In the genomic region with DNA sequence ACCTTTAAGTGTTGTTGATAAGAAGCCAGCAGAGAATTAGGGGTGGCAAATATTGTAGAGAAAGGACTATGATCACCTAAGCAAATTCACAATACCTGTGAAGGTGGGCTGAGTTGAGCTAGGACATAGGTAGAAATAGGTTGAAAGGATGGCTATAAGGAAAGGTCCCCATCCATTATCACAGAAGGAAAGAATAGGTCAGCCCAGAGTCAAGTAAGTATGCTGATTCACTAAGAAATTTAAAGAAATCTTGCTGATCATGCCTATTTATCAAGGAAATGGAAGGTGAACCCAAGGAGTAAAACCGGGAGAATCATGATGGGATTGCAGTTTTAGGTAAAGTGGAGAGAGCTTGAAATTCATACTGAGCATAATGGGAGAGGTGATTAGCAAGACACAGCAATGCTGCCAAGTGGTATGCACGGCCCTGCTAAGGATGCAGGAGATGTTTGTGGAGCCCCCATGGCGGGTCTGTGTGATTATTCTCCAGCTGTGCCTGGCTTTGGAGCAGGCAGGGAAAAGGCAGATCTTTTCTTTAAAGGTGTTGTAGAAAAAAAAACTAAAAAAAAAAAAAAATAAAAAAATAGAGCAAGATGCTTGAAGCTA, we compare ENCODE assay signal across 25 cellular contexts.
DNase-seq lines count a peak whose midpoint lies in the region; ATAC-seq, FAIRE-seq and TF ChIP-seq lines count a peak whose summit lies in the region.
"Had no signal": no experiment of that assay in that cellular context is flagged by ENCODE, and none has a peak within 500 bp of the region (broad histone marks: within the 10 kb centered on the region; RNA-seq: fewer than 3 reads in every experiment).

No MANE protein-coding gene starts in this region.

- H3K4ac ChIP-seq in H9 (ENCODE audit: low read depth, low read length): no peak overlapping the region
- H3K4ac ChIP-seq in H1 (replicated peaks; ENCODE audit: insufficient read length, low read depth, low read length): no peak overlapping the region

- H3K23me2 ChIP-seq in H9 (ENCODE audit: insufficient read length, low read depth, low read length, poor library complexity, severe bottlenecking) (no peaks in the 10 kb centered on the region), H1 (ENCODE audit: low read depth, low read length) (no peaks in the 10 kb centered on the region)

- WGBS in H9 (ENCODE audit: extremely low coverage, insufficient read length, low lambda C conversion rate): no CpG with 5 or more reads among the region's 3 CpGs
- WGBS in H1 (ENCODE audit: extremely low coverage in 1 of 2, insufficient coverage in 1 of 2, insufficient read length in 1 of 2, insufficient replicate concordance in 2 of 2, low coverage in 1 of 2, low lambda C conversion rate in 2 of 2, missing lambda C conversion rate in 1 of 2), 2 experiments: 0% methylated on average over 3 of the region's 3 CpGs; no CpG with 5 or more reads in 1 of the 2 experiments

- H3K4me3 ChIP-seq in H1 (ENCODE audit: extremely low read depth in 1 of 4, insufficient read depth in 2 of 4, low read depth in 3 of 4, low read length in 4 of 4) (peak overlapping the region in 1 of 4 experiments; percentile 2; a peak in 1 of 8 replicates), MG63 (no peak overlapping the region)
- H3K4me3 ChIP-seq: K562 had no signal

- no peak for TF ChIP-seq POLR2A in H1 (IDR thresholded peaks at IDR 0.05; ENCODE audit: control extremely low read depth in 1 of 2, low read depth in 2 of 2, low read length in 2 of 2)

- H2BK20ac ChIP-seq in H9 (ENCODE audit: low read depth, low read length, poor library complexity, severe bottlenecking) (no peak overlapping the region), H1 (ENCODE audit: low read length) (no peak overlapping the region)

- H2BK12ac ChIP-seq in H9 (ENCODE audit: insufficient read length, low read depth, low read length) (no peak overlapping the region), H1 (ENCODE audit: low read depth, low read length) (peak overlapping the region; percentile 23; the same call in 1 of the 2 replicates)

- peaks cover 37 to 44% of the 10 kb centered on the region in 2 experiments for H3K4me1 Mint-ChIP-seq in H9

- no peak for TF ChIP-seq EP300 in H1 (IDR thresholded peaks at IDR 0.05; ENCODE audit: borderline replicate concordance in 1 of 2, low read depth in 2 of 2, low read length in 2 of 2)

- TF ChIP-seq RAD21 in H1 (IDR thresholded peaks at IDR 0.05 in 1 of 2, conservative IDR thresholded peaks at IDR 0.05 in 1 of 2; ENCODE audit: low read depth in 2 of 2, low read length in 2 of 2): 0 out of 4 replicates have a peak, but pooled peaks of 1 of the 2 experiments have one; percentile 15

- H4K8ac ChIP-seq in H9 (replicated peaks; ENCODE audit: insufficient read length, low read depth, low read length) (no peak overlapping the region), H1 (ENCODE audit: extremely low read depth, insufficient read depth, low read length) (no peak overlapping the region)

- H3T11ph ChIP-seq in H9 (ENCODE audit: low read length): no peak overlapping the region

- H3K79me2 ChIP-seq in H9 (ENCODE audit: insufficient read depth, low read length) (no peaks in the 10 kb centered on the region), H1 (ENCODE audit: control insufficient read depth in 1 of 2, insufficient read depth in 2 of 2, low read length in 2 of 2) (no peaks in the 10 kb centered on the region)

- TF ChIP-seq CTCF in H9 (conservative IDR thresholded peaks at IDR 0.05) (no peak), H1 (IDR thresholded peaks at IDR 0.05; ENCODE audit: control extremely low read depth in 1 of 3, insufficient read depth in 1 of 3, low read depth in 1 of 3, low read length in 3 of 3) (no peak)

- no peak overlapping the region for H3K4me3 Mint-ChIP-seq in H9
- H3K4me3 Mint-ChIP-seq: CD8-positive, alpha-beta T cell had no signal

- H3K56ac ChIP-seq in H9 (ENCODE audit: insufficient read length, low read depth, low read length): no peak overlapping the region
- no peak overlapping the region for H3K56ac ChIP-seq in H1 (replicated peaks; ENCODE audit: insufficient read length, low read depth, low read length)

- POLR2A ChIA-PET in H1 (lab: Charles Lee; ENCODE audit: partially characterized antibody): interaction anchor here (0.9 to 1.2 kb wide), 3 partner anchors 10 to 401 kb away, joined by 3 read pairs; no protein-coding TSS in a partner anchor

- H4K20me1 ChIP-seq in H9 (ENCODE audit: control insufficient read depth, insufficient read depth, insufficient read length) (no peaks in the 10 kb centered on the region), H1 (replicated peaks in 1 of 2; ENCODE audit: control insufficient read depth in 1 of 2, insufficient read depth in 2 of 2, low read length in 2 of 2) (no peaks in the 10 kb centered on the region)

- H2AK5ac ChIP-seq in H9 (ENCODE audit: insufficient read length, low read length) (no peak overlapping the region), H1 (ENCODE audit: low read depth, low read length) (no peak overlapping the region; the same call in 1 of the 2 replicates)

- H3K79me1 ChIP-seq in H9 (ENCODE audit: insufficient read depth, low read depth, low read length, poor library complexity, severe bottlenecking) (no peaks in the 10 kb centered on the region), H1 (ENCODE audit: low read depth, low read length) (no peaks in the 10 kb centered on the region)

- peak; percentile 88 for FAIRE-seq in H1 (lab: Jason Lieb, UNC)
- FAIRE-seq: GM12892, GM19239, K562 had no signal

- H3K18ac ChIP-seq in H9 (ENCODE audit: insufficient read length, low read depth, low read length) (no peak overlapping the region), H1 (ENCODE audit: extremely low read depth, low read length) (no peak overlapping the region)

- no peak overlapping the region for H4K5ac ChIP-seq in H9 (ENCODE audit: insufficient read length, low read depth, low read length)
- peak overlapping the region; percentile 35 for H4K5ac ChIP-seq in H1 (ENCODE audit: insufficient read length, low read depth, low read length)

- peak overlapping the region; percentile 0 to 85 (median 4); a peak in 4 of 7 replicates for H3K27ac Mint-ChIP-seq in H9
- H3K27ac Mint-ChIP-seq: CD8-positive, alpha-beta T cell had no signal

- H2BK5ac ChIP-seq in H9 (ENCODE audit: insufficient read length, low read length) (no peak overlapping the region), H1 (ENCODE audit: low read depth, low read length) (peak overlapping the region; percentile 36; the same call in 1 of the 2 replicates)

- no peaks in the 10 kb centered on the region for H3K27me3 Mint-ChIP-seq in H9 (ENCODE audit: low read depth)

- no peak for ATAC-seq in GM18909 (IDR thresholded peaks at IDR 0.05; ENCODE audit: poor library complexity, unreplicated experiment)
- ATAC-seq: CD8-positive, alpha-beta T cell; K562; Panc1 had no signal

- H3K4me1 ChIP-seq in H9 (ENCODE audit: insufficient read depth, low read length) (peaks cover 12% of the 10 kb centered on the region; the same call in 1 of the 2 replicates), H1 (replicated peaks in 1 of 4; ENCODE audit: control insufficient read depth in 3 of 4, insufficient read depth in 4 of 4, low read length in 3 of 4) (peaks cover 0 to 13% (median 6%) of the 10 kb centered on the region in 4 experiments; a peak in 4 of 7 replicates)

- H3K27me3 ChIP-seq in H9 (ENCODE audit: insufficient read depth, low read length) (no peaks in the 10 kb centered on the region), H1 (replicated peaks in 1 of 4; ENCODE audit: control insufficient read depth in 3 of 4, extremely low read depth in 1 of 4, insufficient read depth in 3 of 4, low read length in 3 of 4) (no peaks in the 10 kb centered on the region), MG63 (peaks cover 2% of the 10 kb centered on the region; the same call in 1 of the 2 replicates)

- H3K4me2 ChIP-seq in H9 (ENCODE audit: insufficient read depth, insufficient read length, low read length) (peak overlapping the region; percentile 40), H1 (ENCODE audit: insufficient read depth in 1 of 2, low read depth in 2 of 2, low read length in 2 of 2) (peak overlapping the region; percentile 33 to 57)
- H3K4me2 ChIP-seq: SK-N-SH had no signal

- H3K9ac ChIP-seq in H9 (ENCODE audit: extremely low read depth, insufficient read length, low read length) (no peak overlapping the region), H1 (replicated peaks in 1 of 4; ENCODE audit: extremely low read depth in 1 of 4, low read depth in 3 of 4, low read length in 3 of 4) (no peak overlapping the region)
- H3K9ac ChIP-seq: SK-N-SH had no signal

- H3K23ac ChIP-seq in H9 (ENCODE audit: insufficient read length, low read depth, low read length) (no peak overlapping the region), H1 (ENCODE audit: insufficient read length) (no peak overlapping the region)

- CTCF ChIA-PET in H1 (lab: Charles Lee; ENCODE audit: partially characterized antibody): interaction anchor here (0.7 kb wide), 1 partner anchor 609 kb away, joined by 3 read pairs; no protein-coding TSS in a partner anchor

- H3K9me3 ChIP-seq in H9 (ENCODE audit: control insufficient read depth, low read depth, low read length): no peaks in the 10 kb centered on the region
- H3K9me3 ChIP-seq in H1 (ENCODE audit: insufficient read depth in 2 of 2, low read depth in 1 of 2, low read length in 1 of 2): peaks cover 0 to 3% of the 10 kb centered on the region in 2 experiments; a peak in 1 of 4 replicates
- no peaks in the 10 kb centered on the region for H3K9me3 ChIP-seq in MG63
- H3K9me3 ChIP-seq: SK-N-SH had no signal

- peaks cover 0 to 8% of the 10 kb centered on the region in 2 experiments; a peak in 4 of 5 replicates for H3K9me3 Mint-ChIP-seq in H9

- H3K27ac ChIP-seq in H9 (ENCODE audit: insufficient read length, low read depth, low read length) (peak overlapping the region; percentile 81), H1 (ENCODE audit: low read depth, low read length) (no peak overlapping the region)

- no peak overlapping the region for H4K91ac ChIP-seq in H9 (ENCODE audit: insufficient read length, low read depth, low read length)
- H4K91ac ChIP-seq in H1 (replicated peaks; ENCODE audit: insufficient read length, low read length): peak overlapping the region; percentile 12

- DNase-seq in H9 (peak; percentile 70), H1 (ENCODE audit: low read depth in 1 of 2, low spot score in 2 of 2) (peak; percentile 43 to 53), iPS-NIHi11 (ENCODE audit: low spot score) (peak; percentile 64), AG08396 (ENCODE audit: low spot score) (no peak), NCI-H128 (lab: John Stamatoyannopoulos, UW; ENCODE audit: unreplicated experiment) (no peak), MG63 (no peak)
- DNase-seq: AML-193; C1 segment of cervical spinal cord; CD8-positive, alpha-beta T cell; DND-41; MM.1S; NCI-H1048; NCI-H1436; NCI-H1930; NCI-H345; NCI-H524; NCI-H774; NK-92 treated with Interleukin-12 subunit alpha and Interleukin-12 subunit beta, amount 100 ng/mL, for 24 hours; SIG-M5; SK-N-SH had no signal

- no peak overlapping the region for H2BK120ac ChIP-seq in H9 (ENCODE audit: low read depth, low read length, poor library complexity, severe bottlenecking)
- H2BK120ac ChIP-seq in H1 (replicated peaks; ENCODE audit: low read depth, low read length): peak overlapping the region; percentile 52

- H2AFZ ChIP-seq in H9 (ENCODE audit: low read length): no peak overlapping the region
- H2AFZ ChIP-seq in H1 (ENCODE audit: low read length): no peak overlapping the region

- peaks cover 0 to 3% (median 0%) of the 10 kb centered on the region in 4 experiments; a peak in 2 of 8 replicates for H3K36me3 ChIP-seq in H1 (ENCODE audit: control insufficient read depth in 2 of 4, insufficient read depth in 4 of 4, low read length in 3 of 4)
- H3K36me3 ChIP-seq in MG63: no peaks in the 10 kb centered on the region

- H2BK15ac ChIP-seq in H9 (ENCODE audit: low read depth, low read length) (no peak overlapping the region), H1 (ENCODE audit: low read length) (no peak overlapping the region)

- H3K36me3 Mint-ChIP-seq in H9 (ENCODE audit: insufficient read depth in 1 of 3, low read depth in 3 of 3): peaks cover 18 to 30% (median 18%) of the 10 kb centered on the region in 3 experiments
- H3K36me3 Mint-ChIP-seq: CD8-positive, alpha-beta T cell had no signal

- no peak overlapping the region for H3K14ac ChIP-seq in H9 (ENCODE audit: insufficient read depth, low read length)
- no peak overlapping the region for H3K14ac ChIP-seq in H1 (ENCODE audit: insufficient read length)

Comparison
In these comparisons a context has a peak if more than half of its experiments do, and no peak if none do; other contexts are left out.
1. DNase-seq: peak in H9 (single experiment), H1 (2 of 2) and iPS-NIHi11 (single experiment); none in AG08396 (single experiment), NCI-H128 (single experiment) and MG63 (single experiment).